Comparison of ENCODE assay signal across 8 cellular contexts in genomic region chr7:158695726-158696452, GRCh38. TPM values are rescaled to one million over a fixed set of nuclear protein-coding genes. Genes with fewer than 3 reads are reported as not detected.
DNase-seq lines count a peak whose midpoint lies in the region; ATAC-seq and TF ChIP-seq lines count a peak whose summit lies in the region.

No MANE protein-coding gene starts in this region.

- H3F3A ChIP-seq in GM23338 (replicated peaks; ENCODE audit: low read depth): 0 out of 2 replicates have a peak, but pooled peaks cover 8% of the 10 kb centered on the region

- H4K20me1 ChIP-seq in GM23338 (replicated peaks; ENCODE audit: insufficient read depth): peaks cover 67% of the 10 kb centered on the region

- H3K4me1 ChIP-seq in GM23338 (ENCODE audit: insufficient read depth) (peaks cover 7% of the 10 kb centered on the region), esophagus squamous epithelium (peaks cover 0 to 7% (median 0%) of the 10 kb centered on the region in 3 donors)

- no peak for TF ChIP-seq POLR2A in esophagus squamous epithelium (IDR thresholded peaks at IDR 0.05)

- peak; percentile 46 to 67 for TF ChIP-seq CTCF in GM23338 (conservative IDR thresholded peaks at IDR 0.05; ENCODE audit: low read depth in 2 of 2)
- TF ChIP-seq CTCF in esophagus squamous epithelium (IDR thresholded peaks at IDR 0.05): peak in 5 of 6 experiments; percentile 44 to 62 (median 48)

- H3K27ac Mint-ChIP-seq in GM23338: no peak overlapping the region
- peak overlapping the region in 1 of 2 donors; percentile 62 for H3K27ac Mint-ChIP-seq in natural killer cell treated with Interleukin-12 subunit alpha and Interleukin-12 subunit beta and Interleukin-15 and Interleukin-18, amount 100 ng/mL, for 72 hours

- no peak overlapping the region for H3K4me2 ChIP-seq in GM23338

- peak; percentile 89 for ATAC-seq in GM23338
- ATAC-seq in natural killer cell treated with Interleukin-12 subunit alpha and Interleukin-12 subunit beta and Interleukin-15 and Interleukin-18, amount 100 ng/mL, for 72 hours: peak; percentile 66 to 86

- peaks cover 79% of the 10 kb centered on the region for H3K36me3 Mint-ChIP-seq in GM23338 (ENCODE audit: low read depth)
- peaks cover 11% of the 10 kb centered on the region for H3K36me3 Mint-ChIP-seq in natural killer cell treated with Interleukin-12 subunit alpha and Interleukin-12 subunit beta and Interleukin-15 and Interleukin-18, amount 100 ng/mL, for 72 hours

- H3K36me3 ChIP-seq in GM23338 (ENCODE audit: insufficient read depth): peaks cover 72% of the 10 kb centered on the region
- H3K36me3 ChIP-seq in esophagus squamous epithelium: peaks cover 0 to 8% (median 0%) of the 10 kb centered on the region in 3 donors

- no peak overlapping the region for H3K4me3 ChIP-seq in GM23338
- H3K4me3 ChIP-seq in esophagus squamous epithelium: peak overlapping the region in 1 of 4 donors; percentile 15

- H3K79me2 ChIP-seq in GM23338 (replicated peaks; ENCODE audit: insufficient read depth): peaks cover 84% of the 10 kb centered on the region

- H3K27me3 Mint-ChIP-seq in GM23338 (ENCODE audit: insufficient read depth, low read depth, poor library complexity): peaks cover 2% of the 10 kb centered on the region
- H3K27me3 Mint-ChIP-seq in natural killer cell treated with Interleukin-12 subunit alpha and Interleukin-12 subunit beta and Interleukin-15 and Interleukin-18, amount 100 ng/mL, for 72 hours: no peaks in the 10 kb centered on the region

- H3K9me3 Mint-ChIP-seq in GM23338: no peaks in the 10 kb centered on the region
- H3K9me3 Mint-ChIP-seq in natural killer cell treated with Interleukin-12 subunit alpha and Interleukin-12 subunit beta and Interleukin-15 and Interleukin-18, amount 100 ng/mL, for 72 hours: no peaks in the 10 kb centered on the region

- H3K27me3 ChIP-seq in GM23338 (ENCODE audit: insufficient read depth) (no peaks in the 10 kb centered on the region), esophagus squamous epithelium (no peaks in the 10 kb centered on the region)

- H3K4me3 Mint-ChIP-seq in GM23338: no peak overlapping the region
- no peak overlapping the region for H3K4me3 Mint-ChIP-seq in natural killer cell treated with Interleukin-12 subunit alpha and Interleukin-12 subunit beta and Interleukin-15 and Interleukin-18, amount 100 ng/mL, for 72 hours

- no peak overlapping the region for H2AFZ ChIP-seq in GM23338

- 36 to 42% methylated on average over 7 to 8 of the region's 10 CpGs for WGBS in esophagus squamous epithelium, 2 donors

- H3K9me2 ChIP-seq in GM23338 (ENCODE audit: insufficient read depth): no peaks in the 10 kb centered on the region

- no peaks in the 10 kb centered on the region for H3K9me3 ChIP-seq in esophagus squamous epithelium

- H3K27ac ChIP-seq in GM23338 (ENCODE audit: low read depth) (no peak overlapping the region), esophagus squamous epithelium (peak overlapping the region in 2 of 4 donors; percentile 30 to 48)

- DNase-seq in activated gamma-delta T cell treated with Interleukin-2 at 50 U/mL for 16 hours (peak; percentile 55), activated gamma-delta T cell (lab: John Stamatoyannopoulos, UW) (no peak), GM23338 (ENCODE audit: low spot score) (peak; percentile 64), NCI-H1694 treated with DMSO at 0.1 percent for 48 hours (lab: John Stamatoyannopoulos, UW) (peak; percentile 26), esophagus squamous epithelium (lab: John Stamatoyannopoulos, UW) (no peak), retina (no peak)
- peak; percentile 34 for DNase-seq in activated CD8-positive, alpha-beta memory T cell treated with anti-CD3 and anti-CD28 coated beads, Interleukin-2, amount 50 U/mL, for 1 hour (ENCODE audit: extremely low read depth)
- peak; percentile 65 for DNase-seq in natural killer cell treated with Interleukin-12 subunit alpha and Interleukin-12 subunit beta and Interleukin-15 and Interleukin-18, amount 100 ng/mL, for 72 hours (ENCODE audit: low spot score)

- H3K4me1 Mint-ChIP-seq in GM23338: peaks cover 5% of the 10 kb centered on the region; the same call in 2 of the 3 replicates
- peaks cover 11 to 21% of the 10 kb centered on the region in 2 donors for H3K4me1 Mint-ChIP-seq in natural killer cell treated with Interleukin-12 subunit alpha and Interleukin-12 subunit beta and Interleukin-15 and Interleukin-18, amount 100 ng/mL, for 72 hours (ENCODE audit: low read depth in 2 of 2)

- intact Hi-C loops in esophagus squamous epithelium (cut with DNase I): no loop called here

TF ChIP-seq in GM23338, 12 proteins besides CTCF, POLR2A, EP300 and RAD21:
- TF ChIP-seq STAT1 (IDR thresholded peaks at IDR 0.05; ENCODE audit: unreplicated experiment) (no peak), REST (IDR thresholded peaks at IDR 0.05; ENCODE audit: unreplicated experiment) (no peak), POLR2AphosphoS5 (IDR thresholded peaks at IDR 0.05; ENCODE audit: low read depth) (no peak), ETS1 (IDR thresholded peaks at IDR 0.05) (no peak)

RNA-seq across cellular contexts. Expression of gene NCAPG2, which starts 8.7 kb away (rescaled TPM):
- total RNA-seq in GM23338 (2014; rRNA removed; shearing (Covaris generic)): 76.5 and 91.2 TPM in 2 replicates
- 34.0 and 38.7 TPM in 2 replicates for polyA plus RNA-seq in GM23338 (2016; fragmentation: Nextera tagmentation; extraction: Ambion mirVana)
- total RNA-seq in esophagus squamous epithelium: 10 to 100 TPM in 2 of 4 donors, 1 to 10 TPM in 2; 7.3 to 23.1 (median 13.7) TPM
- total RNA-seq in natural killer cell treated with Interleukin-12 subunit alpha and Interleukin-12 subunit beta and Interleukin-15 and Interleukin-18, amount 100 ng/mL, for 72 hours: 100 to 1,000 TPM in 1 of 2 donors, 10 to 100 TPM in 1; 45.0 to 117 TPM

Comparison
In these comparisons a context has a peak if more than half of its experiments do, and no peak if none do; other contexts are left out.
1. DNase-seq: peak in activated gamma-delta T cell treated with Interleukin-2 at 50 U/mL for 16 hours (single experiment), GM23338 (single experiment), NCI-H1694 treated with DMSO at 0.1 percent for 48 hours (single experiment), activated CD8-positive, alpha-beta memory T cell treated with anti-CD3 and anti-CD28 coated beads, Interleukin-2, amount 50 U/mL, for 1 hour (single experiment) and natural killer cell treated with Interleukin-12 subunit alpha and Interleukin-12 subunit beta and Interleukin-15 and Interleukin-18, amount 100 ng/mL, for 72 hours (single experiment); none in activated gamma-delta T cell (single experiment), esophagus squamous epithelium (single experiment) and retina (single experiment).